In genomic region chr9:93892748-93893147, GRCh38 we compare ENCODE assay signal across 2 cellular contexts.
TF ChIP-seq lines count a peak whose summit lies in the region.

No MANE protein-coding gene starts in this region.

TF ChIP-seq in HEK293, 187 proteins besides CTCF, POLR2A, EP300 and RAD21 (continued from another document):
- TF ChIP-seq ZNF449 (tag by site-specific recombination; IDR thresholded peaks at IDR 0.05) (no peak), ZNF626 (tag by site-specific recombination; IDR thresholded peaks at IDR 0.05) (no peak), ZBTB26 (tag by site-specific recombination; optimal IDR thresholded peaks at IDR 0.05) (no peak), ZNF707 (tag by site-specific recombination; IDR thresholded peaks at IDR 0.05) (no peak), ZNF423 (tag by site-specific recombination; IDR thresholded peaks at IDR 0.05) (no peak), SP3 (tag by site-specific recombination; IDR thresholded peaks at IDR 0.05) (no peak), PRDM2 (tag by site-specific recombination; IDR thresholded peaks at IDR 0.05; ENCODE audit: borderline replicate concordance) (no peak), TRIM28 (IDR thresholded peaks at IDR 0.05; ENCODE audit: borderline replicate concordance, low read length) (peak; percentile 54; the same call in 1 of the 2 replicates), REPIN1 (tag by site-specific recombination; IDR thresholded peaks at IDR 0.05; ENCODE audit: low read depth) (no peak)

TF ChIP-seq in K562, 482 proteins besides CTCF, POLR2A, EP300 and RAD21 (continued from another document):
- TF ChIP-seq ZNF740 (CRISPR knock-in tag; IDR thresholded peaks at IDR 0.05) (no peak), ZNF740 (tag; IDR thresholded peaks at IDR 0.05) (no peak), ZNF124 (CRISPR knock-in tag; IDR thresholded peaks at IDR 0.05) (peak; percentile 95), ZHX1 (conservative IDR thresholded peaks at IDR 0.05; ENCODE audit: low read length) (no peak), ZNF444 (CRISPR knock-in tag; IDR thresholded peaks at IDR 0.05) (no peak), BRD4 (IDR thresholded peaks at IDR 0.05) (no peak), TRIM28 (IDR thresholded peaks at IDR 0.05) (peak; percentile 55; the same call in 1 of the 2 replicates), GTF2F1 (IDR thresholded peaks at IDR 0.05; ENCODE audit: low read depth, low read length) (no peak), HOMEZ (CRISPR knock-in tag; IDR thresholded peaks at IDR 0.05) (no peak), SMAD2 (IDR thresholded peaks at IDR 0.05; ENCODE audit: low read depth, low read length) (no peak), NELFE (IDR thresholded peaks at IDR 0.05; ENCODE audit: insufficient read depth, insufficient read length) (no peak), MYC (IDR thresholded peaks at IDR 0.05; ENCODE audit: low read depth, low read length) (no peak), MYC (CRISPR knock-in tag; IDR thresholded peaks at IDR 0.05; ENCODE audit: borderline replicate concordance, low read depth) (no peak), ARID2 (IDR thresholded peaks at IDR 0.05) (no peak), SETDB1 (IDR thresholded peaks at IDR 0.05; ENCODE audit: low read length) (no peak), HDGF (IDR thresholded peaks at IDR 0.05) (no peak), FOXJ2 (tag; IDR thresholded peaks at IDR 0.05) (no peak), DMBX1 (CRISPR knock-in tag; IDR thresholded peaks at IDR 0.05; ENCODE audit: borderline replicate concordance) (no peak), ZNF589 (CRISPR knock-in tag; IDR thresholded peaks at IDR 0.05; ENCODE audit: low read depth) (no peak), RFX5 (IDR thresholded peaks at IDR 0.05; ENCODE audit: low read depth, low read length) (no peak), CBX5 (IDR thresholded peaks at IDR 0.05; ENCODE audit: borderline replicate concordance, low read depth) (peak; percentile 79; the same call in 1 of the 2 replicates), FOXK2 (conservative IDR thresholded peaks at IDR 0.05 in 1 of 2, IDR thresholded peaks at IDR 0.05 in 1 of 2; ENCODE audit: low read depth in 2 of 2) (no peak), HCFC1 (IDR thresholded peaks at IDR 0.05; ENCODE audit: low read depth, low read length) (no peak), HBP1 (CRISPR knock-in tag; IDR thresholded peaks at IDR 0.05) (no peak), ZNF140 (CRISPR knock-in tag; IDR thresholded peaks at IDR 0.05) (no peak), CBX3 (IDR thresholded peaks at IDR 0.05; ENCODE audit: borderline replicate concordance in 1 of 2, low read length in 2 of 2) (peak in 1 of 2 experiments; percentile 52; a peak in 1 of 3 replicates)
